ENCODE assay signal across 12 cellular contexts in the genomic region with DNA sequence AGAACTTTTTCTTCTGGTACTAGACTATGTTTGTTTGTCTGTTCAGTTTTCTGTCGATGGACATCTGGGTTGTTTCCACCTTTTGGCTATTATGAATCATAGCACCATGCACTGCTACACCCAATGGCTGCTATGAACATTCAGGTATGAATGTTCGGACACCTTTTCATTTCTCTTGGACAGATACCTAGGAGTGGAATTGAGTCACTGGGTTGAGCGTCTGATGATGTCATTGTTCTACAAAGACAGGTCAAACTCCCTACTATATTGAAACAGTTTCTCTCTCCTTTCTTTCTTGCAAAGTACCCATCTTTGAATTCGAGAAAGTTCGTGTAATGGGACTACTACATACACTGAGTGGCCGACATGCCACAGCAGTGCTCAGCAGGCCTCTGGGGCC. TPM values are rescaled to one million over a fixed set of nuclear protein-coding genes. Genes with fewer than 3 reads are reported as not detected.
DNase-seq lines count a peak whose midpoint lies in the region; TF ChIP-seq lines count a peak whose summit lies in the region.
"Had no signal": no experiment of that assay in that cellular context is flagged by ENCODE, and none has a peak within 500 bp of the region (broad histone marks: within the 10 kb centered on the region; RNA-seq: fewer than 3 reads in every experiment).

No MANE protein-coding gene starts in this region.

- H3K79me1 ChIP-seq in trophoblast cell (ENCODE audit: low read length), result no peaks in the 10 kb centered on the region

- no peak overlapping the region for H2BK5ac ChIP-seq in trophoblast cell (ENCODE audit: low read depth, low read length, poor library complexity)

- H3K9me3 ChIP-seq in PC-9 (ENCODE audit: insufficient read depth, low read depth), result no peaks in the 10 kb centered on the region
- H3K9me3 ChIP-seq in esophagus (ENCODE audit: control insufficient read depth in 2 of 2, insufficient read depth in 1 of 2, low read depth in 1 of 2, low read length in 1 of 2), result peaks cover 0 to 3% of the 10 kb centered on the region in 2 donors
- no peaks in the 10 kb centered on the region for H3K9me3 ChIP-seq in trophoblast cell (ENCODE audit: insufficient read depth, low read depth, low read length)
- H3K9me3 ChIP-seq: gastrocnemius medialis, testis had no signal

- no peaks in the 10 kb centered on the region for H3F3A ChIP-seq in PC-9 (ENCODE audit: insufficient read depth, low read depth)

- no peak overlapping the region for H3K18ac ChIP-seq in trophoblast cell (ENCODE audit: low read length)

- H2AK5ac ChIP-seq in trophoblast cell (ENCODE audit: low read length), result no peak overlapping the region

- in situ Hi-C loops in GM13976 (cut with MboI; ENCODE audit: low sequenced_read_pairs, unreplicated experiment), result no loop called here

- H3K4me2 ChIP-seq in PC-9, result peak overlapping the region; percentile 49
- no peak overlapping the region for H3K4me2 ChIP-seq in trophoblast cell (ENCODE audit: low read length)

- no peaks in the 10 kb centered on the region for H4K20me1 ChIP-seq in PC-9 (ENCODE audit: insufficient read depth)

- CTCF ChIA-PET in PC-9 (lab: Charles Lee), result interaction anchor here (0.6 to 1.7 kb wide), 4 partner anchors 31 to 343 kb away, joined by 3 to 10 read pairs (median 4); partner anchors contain the start of genes KCTD10 and UBE3B

- H3K36me3 ChIP-seq in PC-9 (ENCODE audit: low read depth) (no peaks in the 10 kb centered on the region), esophagus (ENCODE audit: control insufficient read depth in 2 of 2, insufficient read depth in 2 of 2, low read length in 1 of 2) (no peaks in the 10 kb centered on the region), trophoblast cell (ENCODE audit: control insufficient read depth in 1 of 2, insufficient read depth in 2 of 2, low read length in 2 of 2) (no peaks in the 10 kb centered on the region)
- H3K36me3 ChIP-seq: gastrocnemius medialis had no signal

- H3K23ac ChIP-seq in trophoblast cell (ENCODE audit: low read length), result no peak overlapping the region

- no peak overlapping the region for H4K8ac ChIP-seq in trophoblast cell (ENCODE audit: low read depth, low read length)

- H2AFZ ChIP-seq in PC-9 (peak overlapping the region; percentile 41; the same call in 1 of the 2 replicates), trophoblast cell (ENCODE audit: insufficient read depth, low read length, poor library complexity) (no peak overlapping the region)
- H2AFZ ChIP-seq: GM23248 had no signal

- no peaks in the 10 kb centered on the region for H3K9me2 ChIP-seq in PC-9 (ENCODE audit: insufficient read depth)

- H3K4ac ChIP-seq in trophoblast cell (ENCODE audit: low read depth, low read length), result no peak overlapping the region

- H2BK120ac ChIP-seq in trophoblast cell (ENCODE audit: insufficient read depth, low read length, poor library complexity), result no peak overlapping the region

- TF ChIP-seq CTCF in GM12865 (IDR thresholded peaks at IDR 0.05; ENCODE audit: insufficient read depth, low read depth, low read length, missing control alignments) (no peak), PC-9 (conservative IDR thresholded peaks at IDR 0.05) (no peak), GM13976 (IDR thresholded peaks at IDR 0.05; ENCODE audit: borderline replicate concordance, control extremely low read depth, extremely low read depth, insufficient read depth, missing control alignments) (no peak)

- H4K12ac ChIP-seq in trophoblast cell (ENCODE audit: low read depth, low read length), result no peak overlapping the region

- POLR2A ChIA-PET in PC-9 (lab: Charles Lee; ENCODE audit: unreplicated experiment), result interaction anchor here (0.6 kb wide), 1 partner anchor 617 kb away, joined by 10 read pairs; no protein-coding TSS in a partner anchor

- H3K27ac ChIP-seq in PC-9 (no peak overlapping the region), esophagus (ENCODE audit: low read depth in 2 of 2, low read length in 1 of 2) (peak overlapping the region; percentile 66 to 89), trophoblast cell (ENCODE audit: low read depth, low read length) (no peak overlapping the region)
- H3K27ac ChIP-seq: GM23248, testis had no signal

- no TSS peak for BruUV-seq in PC-9 (replicated peaks; lab: Mats Ljungman, UMichigan)

- H4K91ac ChIP-seq in trophoblast cell (ENCODE audit: low read depth, low read length), result no peak overlapping the region

- no peak overlapping the region for H2BK12ac ChIP-seq in trophoblast cell (ENCODE audit: low read length)

- intact Hi-C loops in PC-9 (cut with micrococcal nuclease; ENCODE audit: unreplicated experiment), result loop anchor here (1.0 to 2.0 kb wide), 3 partner anchors 30 to 86 kb away; partner anchors contain the start of genes KCTD10 and UBE3B

- DNase-seq in GM12865 (ENCODE audit: low read depth) (peak; percentile 3), PC-9 (peak in 1 of 2 experiments; percentile 40), trophoblast cell (peak; percentile 68 to 90), RKO (ENCODE audit: low spot score) (no peak), SW 1271 (lab: John Stamatoyannopoulos, UW) (no peak), GM13976 (ENCODE audit: low spot score) (no peak)
- DNase-seq: occipital lobe had no signal

- H3K79me2 ChIP-seq in PC-9 (ENCODE audit: low read depth), result no peaks in the 10 kb centered on the region
- no peaks in the 10 kb centered on the region for H3K79me2 ChIP-seq in trophoblast cell (ENCODE audit: control insufficient read depth, insufficient read depth, low read length, poor library complexity)

- no peak overlapping the region for H3K14ac ChIP-seq in trophoblast cell (ENCODE audit: low read length)

- H3K27me3 ChIP-seq in PC-9 (ENCODE audit: insufficient read depth, low read depth), result no peaks in the 10 kb centered on the region
- H3K27me3 ChIP-seq in esophagus (ENCODE audit: control insufficient read depth in 1 of 2, insufficient read depth in 2 of 2, low read length in 2 of 2), result no peaks in the 10 kb centered on the region
- no peaks in the 10 kb centered on the region for H3K27me3 ChIP-seq in trophoblast cell (ENCODE audit: insufficient read depth, low read length)
- H3K27me3 ChIP-seq: gastrocnemius medialis, testis had no signal

- WGBS in esophagus, 2 donors, result 63 to 65% methylated on average over 6 of the region's 6 CpGs
- WGBS in trophoblast cell (ENCODE audit: extremely low coverage, insufficient coverage, insufficient read length), result no CpG with 5 or more reads among the region's 6 CpGs

- H3K4me1 ChIP-seq in PC-9 (replicated peaks; ENCODE audit: insufficient read depth) (peaks cover 19% of the 10 kb centered on the region), esophagus (ENCODE audit: control insufficient read depth in 2 of 2, insufficient read depth in 2 of 2, low read length in 1 of 2) (peaks cover 2 to 10% of the 10 kb centered on the region in 2 donors), trophoblast cell (ENCODE audit: control insufficient read depth in 1 of 2, insufficient read depth in 2 of 2, low read length in 2 of 2) (peaks cover 11 to 14% of the 10 kb centered on the region in 2 experiments)
- H3K4me1 ChIP-seq: testis had no signal

- H3K9ac ChIP-seq in trophoblast cell (ENCODE audit: low read length), result no peak overlapping the region
- H3K9ac ChIP-seq: GM23248 had no signal

- H3K4me3 ChIP-seq in GM12865 (ENCODE audit: low read depth, low read length) (no peak overlapping the region), PC-9 (no peak overlapping the region), esophagus (ENCODE audit: low read depth in 1 of 2, low read length in 2 of 2) (peak overlapping the region in 1 of 2 donors; percentile 11), trophoblast cell (ENCODE audit: low read depth, low read length) (no peak overlapping the region)
- H3K4me3 ChIP-seq: GM23248, lung, testis had no signal

RNA-seq across cellular contexts. Expression of gene KCTD10, which starts 44.7 kb away (rescaled TPM):
- 37.4 and 45.9 TPM in 2 replicates for total RNA-seq in PC-9 (2021)
- polyA plus RNA-seq in esophagus, result 10 to 100 TPM; 15.4 to 28.2 TPM
- polyA plus RNA-seq in trophoblast cell (2013), result 105 and 107 TPM in 2 replicates

RNA-seq across cellular contexts. Expression of gene UBE3B, which starts 45.0 kb away (rescaled TPM):
- 45.4 and 48.0 TPM in 2 replicates for total RNA-seq in PC-9 (2021)
- 10 to 100 TPM; 12.6 to 14.0 TPM for polyA plus RNA-seq in esophagus
- 21.3 and 22.4 TPM in 2 replicates for polyA plus RNA-seq in trophoblast cell (2013)

Comparison
In these comparisons a context has a peak if more than half of its experiments do, and no peak if none do; other contexts are left out.
1. DNase-seq: peak in GM12865 (single experiment) and trophoblast cell (2 of 2); none in RKO (single experiment), SW 1271 (0 of 2) and GM13976 (single experiment).
2. H3K27ac ChIP-seq: peak in esophagus (2 of 2); none in PC-9 (single experiment) and trophoblast cell (single experiment).